28 cellular contexts compared by ENCODE assay signal in the genomic region with DNA sequence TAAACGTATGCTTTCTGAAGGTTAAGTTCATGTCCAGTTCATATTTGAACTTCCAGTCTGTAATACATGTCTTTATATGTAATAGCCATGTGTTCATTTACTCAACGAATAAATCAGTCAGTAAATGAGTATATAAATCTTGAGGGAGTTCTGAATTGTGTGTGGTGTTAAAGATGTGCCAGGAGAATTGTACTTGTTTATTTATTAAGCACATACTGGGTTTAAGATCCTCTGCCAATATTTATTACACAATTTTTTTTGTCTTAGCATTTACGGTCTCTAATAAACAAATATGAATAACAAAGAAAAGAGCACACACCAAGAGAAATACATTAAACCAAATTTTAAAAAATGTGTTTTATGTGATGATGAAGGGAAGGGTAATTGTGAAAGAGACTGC. TPM values are rescaled to one million over a fixed set of nuclear protein-coding genes. Genes with fewer than 3 reads are reported as not detected.
"Had no signal": no experiment of that assay in that cellular context is flagged by ENCODE, and none has a peak within 500 bp of the region (broad histone marks: within the 10 kb centered on the region; RNA-seq: fewer than 3 reads in every experiment).

No MANE protein-coding gene starts in this region.

- H3K27ac Mint-ChIP-seq: activated CD4-positive, alpha-beta T cell treated with anti-CD3 and anti-CD28 coated beads for 36 hours; activated naive CD8-positive, alpha-beta T cell; effector memory CD8-positive, alpha-beta T cell; naive B cell; T-helper 17 cell had no signal

- H3K4me1 ChIP-seq: prostate gland, upper lobe of left lung had no signal

- H3K9me3 ChIP-seq: adrenal gland, body of pancreas, ovary, prostate gland, SK-N-SH had no signal

- H3K27ac ChIP-seq: adrenal gland, body of pancreas, cardiac muscle cell, coronary artery, dorsolateral prefrontal cortex, ovary, prostate gland had no signal

- H3K36me3 ChIP-seq: adrenal gland, cardiac muscle cell, ovary, prostate gland, upper lobe of left lung had no signal

- H3K9ac ChIP-seq: SK-N-SH had no signal

- H3K9me3 Mint-ChIP-seq: effector memory CD8-positive, alpha-beta T cell had no signal

- H3K4me2 ChIP-seq: SK-N-SH, smooth muscle cell had no signal

- H3K27me3 ChIP-seq: adrenal gland, body of pancreas, cardiac muscle cell, ovary, upper lobe of left lung had no signal

- H3K4me3 ChIP-seq: adrenal gland, body of pancreas, cardiac muscle cell, coronary artery, dorsolateral prefrontal cortex, ovary, prostate gland, smooth muscle cell, upper lobe of left lung had no signal

- H3K4me1 Mint-ChIP-seq: activated CD4-positive, alpha-beta T cell treated with anti-CD3 and anti-CD28 coated beads for 36 hours; naive B cell; T-helper 17 cell had no signal

- ATAC-seq: activated CD4-positive, alpha-beta T cell treated with anti-CD3 and anti-CD28 coated beads for 36 hours; effector memory CD8-positive, alpha-beta T cell; left ventricle myocardium superior; T-helper 17 cell had no signal

- DNase-seq: activated CD4-positive, alpha-beta T cell treated with anti-CD3 and anti-CD28 coated beads for 36 hours; activated CD4-positive, alpha-beta T cell treated with anti-CD3 and anti-CD28 coated beads, Interleukin-2, amount 50 U/mL, for 4 hours; activated CD4-positive, CD25-positive, alpha-beta regulatory T cell; activated CD8-positive, alpha-beta memory T cell treated with anti-CD3 and anti-CD28 coated beads for 24 hours; activated effector memory CD4-positive, alpha-beta T cell treated with Interleukin-2 at 50 U/mL for 16 hours; activated naive CD4-positive, alpha-beta T cell treated with Interleukin-2 at 50 U/mL for 16 hours; adrenal gland; aorta; dorsolateral prefrontal cortex; effector memory CD8-positive, alpha-beta T cell; foreskin melanocyte; left ventricle myocardium superior; mammary epithelial cell; naive B cell; ovary; SK-N-SH; stimulated activated CD4-positive, alpha-beta T cell treated with anti-CD3 and anti-CD28 coated beads, Interleukin-2, amount 100 ng/mL, for 24 hours; stimulated activated naive CD4-positive, alpha-beta T cell; SW 1271; T-helper 17 cell; upper lobe of left lung had no signal

- H3K4me3 Mint-ChIP-seq: activated CD4-positive, alpha-beta T cell treated with anti-CD3 and anti-CD28 coated beads for 36 hours; activated naive CD8-positive, alpha-beta T cell; effector memory CD8-positive, alpha-beta T cell; naive B cell; T-helper 17 cell had no signal

- H3K9me2 ChIP-seq: SK-N-SH had no signal

RNA-seq across cellular contexts. Expression of gene CLMP, which starts 26.6 kb away (rescaled TPM):
- polyA plus RNA-seq: neural cell had no signal
